ENCODE assay signal across 8 cellular contexts in genomic region chr13:27424246-27425150, GRCh38.
DNase-seq lines count a peak whose midpoint lies in the region; ATAC-seq lines count a peak whose summit lies in the region.

GTF3A (plus strand) TSS chr13:27424619.

- peak within 1 kb of the TSS; percentile 78 for H3K4me3 Mint-ChIP-seq in central memory CD8-positive, alpha-beta T cell

- ATAC-seq in GM18873 (IDR thresholded peaks at IDR 0.05; ENCODE audit: low FRiP score, unreplicated experiment) = peak; percentile 33
- ATAC-seq in HG03135 (IDR thresholded peaks at IDR 0.05; ENCODE audit: unreplicated experiment) = peak; percentile 56
- peak; percentile 64 to 69 for ATAC-seq in activated CD4-positive, CD25-positive, alpha-beta regulatory T cell treated with anti-CD3 and anti-CD28 coated beads, Interleukin-2, amount 50 U/mL, for 24 hours
- peak; percentile 47 for ATAC-seq in central memory CD8-positive, alpha-beta T cell (replicated peaks; ENCODE audit: extremely low read depth, poor library complexity, severe bottlenecking)

- H3K9me3 Mint-ChIP-seq in central memory CD8-positive, alpha-beta T cell = no peaks in the 10 kb centered on the region

- H3K27me3 Mint-ChIP-seq in central memory CD8-positive, alpha-beta T cell = no peaks in the 10 kb centered on the region

- H3K4me1 Mint-ChIP-seq in central memory CD8-positive, alpha-beta T cell = peaks cover 37% of the 10 kb centered on the region

- H3K36me3 Mint-ChIP-seq in central memory CD8-positive, alpha-beta T cell (ENCODE audit: insufficient read depth) = peaks cover 39% of the 10 kb centered on the region

- peak within 1 kb of the TSS; percentile 93 for H3K27ac Mint-ChIP-seq in central memory CD8-positive, alpha-beta T cell (ENCODE audit: low read depth)

- in situ Hi-C loops in ACHN (cut with HindIII; ENCODE audit: low pct_ligation_motif_present, low pct_unique_long_range_greater_than_20kb, low sequenced_read_pairs) = no loop called here

- DNase-seq in ACHN (peak; percentile 79), NCI-H345 treated with DMSO at 0.1 percent for 48 hours (lab: John Stamatoyannopoulos, UW; ENCODE audit: unreplicated experiment) (peak; percentile 59), islet precursor cell (peak; percentile 92)
- DNase-seq in central memory CD8-positive, alpha-beta T cell (ENCODE audit: low spot score in 2 of 2) = peak; percentile 83 to 85
- peak; percentile 86 for DNase-seq in stimulated activated CD4-positive, alpha-beta T cell treated with anti-CD3 and anti-CD28 coated beads, Interleukin-12 subunit alpha, Interleukin-12 subunit beta, amount 100 ng/mL, for 4 hours

Comparison
In these comparisons a context has a peak if more than half of its experiments do, and no peak if none do; other contexts are left out.
1. Peak in every context shown above with its lines: DNase-seq and ATAC-seq.